ENCODE assay signal across 8 cellular contexts in the genomic region with DNA sequence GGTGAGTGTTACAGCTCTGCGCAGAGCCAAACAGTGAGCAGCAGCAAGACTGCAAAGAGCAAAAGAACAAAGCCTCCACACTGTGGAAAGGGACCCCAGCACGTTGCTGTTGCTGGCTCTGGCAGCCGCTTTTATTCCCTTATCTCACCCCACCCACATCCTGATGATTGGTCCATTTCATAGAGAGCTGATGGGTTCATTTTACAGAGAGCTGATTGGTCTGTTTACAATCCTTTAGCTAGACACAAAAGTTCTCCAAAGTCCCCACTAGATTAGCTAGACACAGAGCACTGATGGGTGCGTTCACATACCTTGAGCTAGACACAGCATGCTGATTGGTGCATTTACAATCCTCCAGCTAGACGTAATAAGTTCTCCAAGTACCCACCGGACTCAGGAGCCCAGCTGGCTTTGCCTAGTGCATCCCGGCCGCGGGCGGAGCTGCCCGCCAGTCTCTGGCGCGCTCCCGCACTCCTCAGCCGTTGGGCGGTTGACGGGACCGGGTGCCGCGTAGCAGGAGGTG.
DNase-seq lines count a peak whose midpoint lies in the region; ATAC-seq, FAIRE-seq and TF ChIP-seq lines count a peak whose summit lies in the region.
"Not testable (repeated sequence)": the region's sequence is repeated elsewhere in the genome, so short reads cannot be mapped to it uniquely, and the experiment has no call there.

No MANE protein-coding gene starts in this region.

- H3K9me3 Mint-ChIP-seq in activated B cell treated with CpG ODN at 0.5 μM for 24 hours; stimulated activated effector memory CD8-positive, alpha-beta T cell treated with anti-CD3 and anti-CD28 coated beads, Interleukin-12 subunit alpha, Interleukin-12 subunit beta, amount 100 ng/mL, for 72 hours: not testable (repeated sequence)

- H3K9me1 ChIP-seq in K562 (ENCODE audit: control insufficient read depth, insufficient read depth, low read length), result not testable (repeated sequence)

- TF ChIP-seq RAD21 in K562 (CRISPR knock-in tag; conservative IDR thresholded peaks at IDR 0.05 in 1 of 2, IDR thresholded peaks at IDR 0.05 in 1 of 2), result not testable (repeated sequence)

- peak overlapping the region; percentile 52 for H3K4me3 ChIP-seq in K562
- peak overlapping the region; percentile 35 to 80 (median 68) for H3K4me3 ChIP-seq in heart right ventricle
- H3K4me3 ChIP-seq in neutrophil (ENCODE audit: low read depth in 1 of 2, low read length in 1 of 2), result peak overlapping the region; percentile 12 to 52

- intact Hi-C loops in activated B cell treated with CpG ODN at 0.5 μM for 24 hours (cut with micrococcal nuclease), result loop anchor here (10.0 kb wide), 1 partner anchor 939 kb away; a partner anchor contains a TSS
- intact Hi-C loops in K562 (cut with micrococcal nuclease); heart right ventricle (cut with DNase I): not testable (repeated sequence)

- peak overlapping the region; percentile 81 for H3K27ac Mint-ChIP-seq in activated B cell treated with CpG ODN at 0.5 μM for 24 hours
- peak overlapping the region; percentile 54 for H3K27ac Mint-ChIP-seq in stimulated activated effector memory CD8-positive, alpha-beta T cell treated with anti-CD3 and anti-CD28 coated beads, Interleukin-12 subunit alpha, Interleukin-12 subunit beta, amount 100 ng/mL, for 72 hours

- peak overlapping the region; percentile 83 for H2AFZ ChIP-seq in K562 (ENCODE audit: low read depth, low read length)

- H3K79me2 ChIP-seq in K562 (ENCODE audit: control insufficient read depth, insufficient read depth, low read length), result peaks cover 30% of the 10 kb centered on the region

- not testable (repeated sequence) for H3K36me3 ChIP-seq in K562 (ENCODE audit: control insufficient read depth, insufficient read depth, low read length); heart right ventricle; neutrophil

- 0% methylated on average over 5 of the region's 20 CpGs for WGBS in K562 (ENCODE audit: insufficient coverage, low coverage, missing lambda C conversion rate)
- 12 to 22% methylated on average over 5 to 6 of the region's 20 CpGs for WGBS in heart right ventricle, 2 donors

- H3K4me3 Mint-ChIP-seq in activated B cell treated with CpG ODN at 0.5 μM for 24 hours, result peak overlapping the region; percentile 82
- H3K4me3 Mint-ChIP-seq in stimulated activated effector memory CD8-positive, alpha-beta T cell treated with anti-CD3 and anti-CD28 coated beads, Interleukin-12 subunit alpha, Interleukin-12 subunit beta, amount 100 ng/mL, for 72 hours, result peak overlapping the region; percentile 72

- in situ Hi-C loops in K562 (cut with MboI), result not testable (repeated sequence)

- ATAC-seq in activated B cell treated with CpG ODN at 0.5 μM for 24 hours (ENCODE audit: low read depth) (peak; percentile 41), K562 (peak; percentile 82)
- not testable (repeated sequence) for ATAC-seq in heart right ventricle
- peak; percentile 56 for ATAC-seq in stimulated activated effector memory CD8-positive, alpha-beta T cell treated with anti-CD3 and anti-CD28 coated beads, Interleukin-12 subunit alpha, Interleukin-12 subunit beta, amount 100 ng/mL, for 72 hours

- peak overlapping the region in 1 of 2 experiments; percentile 75; a peak in 2 of 4 replicates for H3K9ac ChIP-seq in K562 (ENCODE audit: insufficient read depth in 1 of 2, low read depth in 2 of 2, low read length in 2 of 2)

- TF ChIP-seq POLR2A in K562 (conservative IDR thresholded peaks at IDR 0.05), result peak; percentile 5; the same call in 1 of the 2 replicates

- TF ChIP-seq EP300 in K562 (IDR thresholded peaks at IDR 0.05; ENCODE audit: low read length), result not testable (repeated sequence)

- not testable (repeated sequence) for H4K20me1 ChIP-seq in K562 (replicated peaks; ENCODE audit: control insufficient read depth, insufficient read depth, low read length)

- not testable (repeated sequence) for H3K9me3 ChIP-seq in K562 (replicated peaks; ENCODE audit: control insufficient read depth, insufficient read depth, low read depth, low read length); heart right ventricle; neutrophil

- not testable (repeated sequence) for H3K4me1 Mint-ChIP-seq in activated B cell treated with CpG ODN at 0.5 μM for 24 hours; stimulated activated effector memory CD8-positive, alpha-beta T cell treated with anti-CD3 and anti-CD28 coated beads, Interleukin-12 subunit alpha, Interleukin-12 subunit beta, amount 100 ng/mL, for 72 hours

- H3K27me3 Mint-ChIP-seq in activated B cell treated with CpG ODN at 0.5 μM for 24 hours, result not testable (repeated sequence)

- TF ChIP-seq CTCF in activated B cell treated with CpG ODN at 0.5 μM for 24 hours (IDR thresholded peaks at IDR 0.05); K562 (IDR thresholded peaks at IDR 0.05 in 2 of 3, conservative IDR thresholded peaks at IDR 0.05 in 1 of 3; ENCODE audit: insufficient read depth in 2 of 3, low read depth in 1 of 3, low read length in 3 of 3); heart right ventricle (IDR thresholded peaks at IDR 0.05); neutrophil (IDR thresholded peaks at IDR 0.05): not testable (repeated sequence)

- peak; percentile 84 for DNase-seq in DMS 273 treated with DMSO at 0.1 percent for 48 hours (lab: John Stamatoyannopoulos, UW)
- DNase-seq in LoVo (ENCODE audit: low spot score), result peak; percentile 77
- DNase-seq in NK-92 treated with Interleukin-12 subunit alpha and Interleukin-12 subunit beta, amount 100 ng/mL, for 24 hours (lab: John Stamatoyannopoulos, UW), result peak; percentile 60
- not testable (repeated sequence) for DNase-seq in activated B cell treated with CpG ODN at 0.5 μM for 24 hours
- peak in 1 of 4 experiments; percentile 90 for DNase-seq in K562 (ENCODE audit: extremely low read depth in 1 of 4, low spot score in 3 of 4)
- DNase-seq in heart right ventricle, result peak in 1 of 2 donors; percentile 14
- peak; percentile 21 to 75 for DNase-seq in stimulated activated effector memory CD8-positive, alpha-beta T cell treated with anti-CD3 and anti-CD28 coated beads, Interleukin-12 subunit alpha, Interleukin-12 subunit beta, amount 100 ng/mL, for 72 hours (ENCODE audit: low spot score in 2 of 2)

- not testable (repeated sequence) for H3K27me3 ChIP-seq in K562 (ENCODE audit: control insufficient read depth in 2 of 2, insufficient read depth in 2 of 2, low read length in 2 of 2); heart right ventricle; neutrophil

- POLR2A ChIA-PET in activated B cell treated with CpG ODN at 0.5 μM for 24 hours (lab: Charles Lee), result interaction anchor here (1.1 kb wide), 1 partner anchor 191 kb away, joined by 9 read pairs; a partner anchor contains a TSS
- POLR2A ChIA-PET in K562 (lab: Yijun Ruan, JAX), result interaction anchor here (1.0 kb wide), 1 partner anchor 191 kb away, joined by 3 read pairs; a partner anchor contains a TSS

- CTCF ChIA-PET in activated B cell treated with CpG ODN at 0.5 μM for 24 hours (lab: Charles Lee); K562 (lab: Yijun Ruan, JAX; ENCODE audit: low intra/inter-chr PET ratio): not testable (repeated sequence)

- H3K36me3 Mint-ChIP-seq in activated B cell treated with CpG ODN at 0.5 μM for 24 hours (ENCODE audit: low read depth); stimulated activated effector memory CD8-positive, alpha-beta T cell treated with anti-CD3 and anti-CD28 coated beads, Interleukin-12 subunit alpha, Interleukin-12 subunit beta, amount 100 ng/mL, for 72 hours: not testable (repeated sequence)

- peak; percentile 77 for FAIRE-seq in K562 (lab: Jason Lieb, UNC)

- H3K27ac ChIP-seq in K562 (ENCODE audit: extremely low read depth, low read depth, low read length), result peak overlapping the region; percentile 86
- H3K27ac ChIP-seq in heart right ventricle, result peak overlapping the region in 8 of 10 donors; percentile 77 to 85 (median 84)
- not testable (repeated sequence) for H3K27ac ChIP-seq in neutrophil

- BruUV-seq in K562 (replicated peaks; lab: Mats Ljungman, UMichigan), result not testable (repeated sequence)

- H3K4me2 ChIP-seq in K562 (ENCODE audit: insufficient read depth, low read length), result peak overlapping the region; percentile 76; the same call in 1 of the 2 replicates

- not testable (repeated sequence) for H3K4me1 ChIP-seq in K562 (replicated peaks in 1 of 2; ENCODE audit: control insufficient read depth in 2 of 2, insufficient read depth in 2 of 2, low read length in 2 of 2); heart right ventricle; neutrophil (ENCODE audit: control insufficient read depth in 1 of 2, insufficient read depth in 1 of 2, low read depth in 1 of 2, low read length in 1 of 2)

TF ChIP-seq in K562, 482 proteins besides CTCF, POLR2A, EP300 and RAD21 (continues in another document):
- TF ChIP-seq EP400 (IDR thresholded peaks at IDR 0.05) (peak; percentile 37; the same call in 1 of the 2 replicates), TAF1 (IDR thresholded peaks at IDR 0.05; ENCODE audit: control insufficient read depth, extremely low read depth, insufficient read depth, low read length, severe bottlenecking) (peak; percentile 48), CREM (IDR thresholded peaks at IDR 0.05; ENCODE audit: low read depth) (peak; percentile 57), MYBL2 (IDR thresholded peaks at IDR 0.05; ENCODE audit: low read depth) (peak; percentile 81), GTF2F1 (IDR thresholded peaks at IDR 0.05; ENCODE audit: low read depth, low read length) (peak; percentile 55; the same call in 1 of the 2 replicates), POLR2AphosphoS5 (IDR thresholded peaks at IDR 0.05; ENCODE audit: control insufficient read depth, insufficient read depth, low read depth, low read length) (peak; percentile 59), POLR2G (IDR thresholded peaks at IDR 0.05; ENCODE audit: low read depth, low read length) (peak; percentile 67; the same call in 1 of the 2 replicates)
- TF ChIP-seq MYBL2 (CRISPR knock-in tag; IDR thresholded peaks at IDR 0.05; ENCODE audit: borderline replicate concordance), result not testable (repeated sequence)
- TF ChIP-seq, protein P1, sequence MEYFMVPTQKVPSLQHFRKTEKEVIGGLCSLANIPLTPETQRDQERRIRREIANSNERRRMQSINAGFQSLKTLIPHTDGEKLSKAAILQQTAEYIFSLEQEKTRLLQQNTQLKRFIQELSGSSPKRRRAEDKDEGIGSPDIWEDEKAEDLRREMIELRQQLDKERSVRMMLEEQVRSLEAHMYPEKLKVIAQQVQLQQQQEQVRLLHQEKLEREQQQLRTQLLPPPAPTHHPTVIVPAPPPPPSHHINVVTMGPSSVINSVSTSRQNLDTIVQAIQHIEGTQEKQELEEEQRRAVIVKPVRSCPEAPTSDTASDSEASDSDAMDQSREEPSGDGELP (CRISPR knock-in tag; IDR thresholded peaks at IDR 0.05; ENCODE audit: borderline replicate concordance), result peak; percentile 68; the same call in 1 of the 2 replicates
